ENCODE assay signal across 22 cellular contexts in the genomic region with DNA sequence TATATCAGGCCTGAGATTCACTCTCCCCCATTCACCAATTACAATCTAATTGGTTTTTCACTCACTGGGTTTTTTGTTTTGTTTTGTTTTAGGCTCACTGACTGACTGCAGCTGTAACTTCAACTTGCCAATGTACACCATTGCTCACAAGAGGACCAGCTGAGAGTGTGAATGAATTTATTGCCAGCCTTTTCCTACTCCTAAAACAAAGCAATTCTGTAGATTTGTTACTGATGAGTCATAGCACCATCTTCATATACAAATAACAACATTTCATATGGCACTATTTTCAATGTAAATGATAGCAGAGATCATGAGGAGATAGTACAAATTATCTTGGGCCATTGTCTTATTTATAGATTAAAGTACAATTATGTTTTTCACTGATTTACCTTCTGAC.
"Had no signal": no experiment of that assay in that cellular context is flagged by ENCODE, and none has a peak within 500 bp of the region (broad histone marks: within the 10 kb centered on the region; RNA-seq: fewer than 3 reads in every experiment).

No MANE protein-coding gene starts in this region.

- H3K9me3 ChIP-seq: gastroesophageal sphincter, neutrophil, tibial nerve, uterus had no signal

- ATAC-seq: activated T-cell treated with anti-CD3 and anti-CD28 coated beads, Interleukin-2, amount 50 U/mL, for 72 hours; gastroesophageal sphincter; left colon; naive thymus-derived CD8-positive, alpha-beta T cell had no signal

- H3K4me1 ChIP-seq: gastroesophageal sphincter, tibial nerve, uterus had no signal

- DNase-seq: activated B cell treated with CpG ODN at 0.5 μM for 24 hours; activated CD4-positive, alpha-beta T cell treated with anti-CD3 and anti-CD28 coated beads, Interleukin-2, amount 10 ng/mL, durations not matched to agents 24 days and 14 days; activated CD8-positive, alpha-beta memory T cell treated with anti-CD3 and anti-CD28 coated beads, Interleukin-2, amount 50 U/mL, for 48 hours; activated gamma-delta T cell treated with Interleukin-2 at 50 U/mL for 16 hours; activated T-cell treated with anti-CD3 and anti-CD28 coated beads, Interleukin-2, amount 50 U/mL, for 72 hours; amniotic stem cell; cortex of kidney; effector CD8-positive, alpha-beta T cell; left colon; naive thymus-derived CD8-positive, alpha-beta T cell; posterior cingulate gyrus; retina; stimulated activated CD4-positive, alpha-beta T cell treated with anti-CD3 and anti-CD28 coated beads, Interleukin-4, amount 100 ng/mL, for 24 hours; stimulated activated naive CD4-positive, alpha-beta T cell; T-helper 2 cell; uterus had no signal

- H3K36me3 ChIP-seq: gastroesophageal sphincter, neutrophil, tibial nerve, uterus had no signal

- H3K27me3 ChIP-seq: gastroesophageal sphincter, neutrophil, tibial nerve, uterus had no signal

- H3K27ac ChIP-seq: epithelial cell of prostate, gastroesophageal sphincter, neutrophil, skin epidermis, tibial nerve, uterus had no signal

- H3K4me3 ChIP-seq: gastroesophageal sphincter, lung, skin epidermis, tibial nerve, uterus had no signal
